In genomic region chr6:37882292-37882691, GRCh38 we compare ENCODE assay signal across 32 cellular contexts.
DNase-seq lines count a peak whose midpoint lies in the region; ATAC-seq, FAIRE-seq and TF ChIP-seq lines count a peak whose summit lies in the region.
"Had no signal": no experiment of that assay in that cellular context is flagged by ENCODE, and none has a peak within 500 bp of the region (broad histone marks: within the 10 kb centered on the region; RNA-seq: fewer than 3 reads in every experiment).

No MANE protein-coding gene starts in this region.

- H2BK15ac ChIP-seq in IMR-90 (ENCODE audit: low read depth, low read length): peak overlapping the region; percentile 25; the same call in 1 of the 3 replicates

- H3K4me3 ChIP-seq in A549 (no peak overlapping the region), IMR-90 (ENCODE audit: insufficient read depth, low read depth, low read length) (no peak overlapping the region), neutrophil (ENCODE audit: low read depth in 1 of 2, low read length in 1 of 2) (no peak overlapping the region), transverse colon (no peak overlapping the region), small intestine (ENCODE audit: low read depth in 1 of 2, low read length in 2 of 2) (no peak overlapping the region)
- H3K4me3 ChIP-seq: psoas muscle, sigmoid colon had no signal

- no peak overlapping the region for H2AFZ ChIP-seq in IMR-90 (replicated peaks; ENCODE audit: low read length, poor library complexity)

- POLR2A ChIA-PET in A549 (lab: Yijun Ruan, JAX): no interaction called here
- POLR2A ChIA-PET in IMR-90 (lab: Charles Lee; ENCODE audit: unreplicated experiment): no interaction called here

- no peak for FAIRE-seq in A549 (lab: Jason Lieb, UNC)
- no peak for FAIRE-seq in small intestine (lab: Jason Lieb, UNC)
- FAIRE-seq: GM18507, RCC 7860 had no signal

- H3K27me3 ChIP-seq in IMR-90 (ENCODE audit: control insufficient read depth, insufficient read depth, low read length): no peaks in the 10 kb centered on the region
- H3K27me3 ChIP-seq in neutrophil: no peaks in the 10 kb centered on the region
- no peaks in the 10 kb centered on the region for H3K27me3 ChIP-seq in transverse colon
- no peaks in the 10 kb centered on the region for H3K27me3 ChIP-seq in small intestine (ENCODE audit: control insufficient read depth in 2 of 2, insufficient read depth in 2 of 2, low read length in 2 of 2)
- H3K27me3 ChIP-seq: sigmoid colon had no signal

- H4K5ac ChIP-seq in IMR-90 (ENCODE audit: low read depth, low read length): no peak overlapping the region

- dilution Hi-C loops in IMR-90 (cut with HindIII; ENCODE audit: low sequenced_read_pairs, unreplicated experiment): no loop called here

- H3K4me2 ChIP-seq in A549 (peak overlapping the region; percentile 59), IMR-90 (ENCODE audit: low read depth, low read length) (peak overlapping the region; percentile 16)

- H4K8ac ChIP-seq in IMR-90 (ENCODE audit: low read depth in 2 of 2, low read length in 2 of 2): peak overlapping the region in 1 of 2 experiments; percentile 53; a peak in 1 of 4 replicates

- H2AK5ac ChIP-seq in IMR-90 (ENCODE audit: low read depth, low read length): peak overlapping the region; percentile 59

- CTCF ChIA-PET in A549 (lab: Yijun Ruan, JAX) (interaction anchor here (1.4 kb wide), 1 partner anchor 22 kb away, joined by 5 read pairs; no protein-coding TSS in a partner anchor), IMR-90 (lab: Yijun Ruan, JAX) (no interaction called here)

- WGBS in A549 (ENCODE audit: missing lambda C conversion rate): 69% methylated on average over 2 of the region's 2 CpGs
- no CpG with 5 or more reads among the region's 2 CpGs for WGBS in IMR-90 (ENCODE audit: extremely low coverage in 2 of 2, insufficient read length in 1 of 2), 2 experiments
- WGBS in transverse colon (ENCODE audit: low coverage in 1 of 2), 2 donors: 77 to 100% methylated on average over 1 to 2 of the region's 2 CpGs
- WGBS in small intestine, 3 donors: 87 to 100% (median 91%) methylated on average over 2 of the region's 2 CpGs

- H2BK20ac ChIP-seq in IMR-90 (ENCODE audit: low read depth, low read length): peak overlapping the region; percentile 57; the same call in 1 of the 2 replicates

- no peak overlapping the region for H2AK9ac ChIP-seq in IMR-90 (replicated peaks; ENCODE audit: low read depth, low read length, poor library complexity)

- intact Hi-C loops in IMR-90 (cut with micrococcal nuclease) (no loop called here), transverse colon (cut with DNase I; ENCODE audit: low total_unique reads) (no loop called here)

- TF ChIP-seq EP300 in A549 (IDR thresholded peaks at IDR 0.05) (no peak), transverse colon (IDR thresholded peaks at IDR 0.05; ENCODE audit: low read depth) (no peak)

- no peak overlapping the region; a peak in 1 of 6 replicates for H3K27ac ChIP-seq in A549
- H3K27ac ChIP-seq in IMR-90 (ENCODE audit: insufficient read depth, low read length): peak overlapping the region; percentile 70; the same call in 1 of the 2 replicates
- peak overlapping the region; percentile 56 for H3K27ac ChIP-seq in neutrophil
- peak overlapping the region in 1 of 4 donors; percentile 26 for H3K27ac ChIP-seq in transverse colon
- no peak overlapping the region for H3K27ac ChIP-seq in small intestine (ENCODE audit: low read depth in 1 of 2, low read length in 1 of 2)
- H3K27ac ChIP-seq: psoas muscle, WERI-Rb-1 had no signal

- peak overlapping the region; percentile 80 for H3K27ac Mint-ChIP-seq in chondrocyte (ENCODE audit: unreplicated experiment)
- H3K27ac Mint-ChIP-seq in stimulated activated naive B cell treated with anti-CD40 and anti-IgM and Interleukin-4, amounts not matched to agents 10 μg/mL and 1 μg/mL and 100 μg/mL, for 72 hours: no peak overlapping the region
- H3K27ac Mint-ChIP-seq: activated CD4-positive, alpha-beta T cell treated with anti-CD3 and anti-CD28 coated beads, Interleukin-2, amount 10 ng/mL, durations not matched to agents 24 days and 14 days; activated naive CD4-positive, alpha-beta T cell treated with anti-CD3 and anti-CD28 coated beads, Interleukin-2, amount 50 U/mL, for 72 hours; effector memory CD8-positive, alpha-beta T cell; H9; memory B cell; stimulated activated effector memory CD8-positive, alpha-beta T cell treated with anti-CD3 and anti-CD28 coated beads, Interleukin-12 subunit alpha, Interleukin-12 subunit beta, amount 100 ng/mL, for 72 hours had no signal

- peak overlapping the region; percentile 54 for H3K4ac ChIP-seq in IMR-90 (ENCODE audit: low read depth, low read length)

- H3K9me3 ChIP-seq in A549: no peaks in the 10 kb centered on the region
- H3K9me3 ChIP-seq in IMR-90 (ENCODE audit: control insufficient read depth, insufficient read depth, low read length): no peaks in the 10 kb centered on the region
- H3K9me3 ChIP-seq in neutrophil: no peaks in the 10 kb centered on the region
- no peaks in the 10 kb centered on the region for H3K9me3 ChIP-seq in transverse colon
- H3K9me3 ChIP-seq in small intestine (ENCODE audit: control insufficient read depth, low read depth): no peaks in the 10 kb centered on the region
- H3K9me3 ChIP-seq: psoas muscle, sigmoid colon had no signal

- peak overlapping the region; percentile 58 for H2BK5ac ChIP-seq in IMR-90 (ENCODE audit: low read depth, low read length, poor library complexity, severe bottlenecking)

- peak overlapping the region; percentile 61 for H3K14ac ChIP-seq in IMR-90 (replicated peaks; ENCODE audit: low read depth, low read length)

- H3K27me3 Mint-ChIP-seq in chondrocyte (ENCODE audit: low read depth): no peaks in the 10 kb centered on the region
- H3K27me3 Mint-ChIP-seq in activated T-cell treated with anti-CD3 and anti-CD28 coated beads, Interleukin-2, amount 50 U/mL, for 4 hours (ENCODE audit: low read depth): no peaks in the 10 kb centered on the region
- no peaks in the 10 kb centered on the region for H3K27me3 Mint-ChIP-seq in stimulated activated naive B cell treated with anti-CD40 and anti-IgM and Interleukin-4, amounts not matched to agents 10 μg/mL and 1 μg/mL and 100 μg/mL, for 72 hours
- H3K27me3 Mint-ChIP-seq: activated CD4-positive, alpha-beta T cell treated with anti-CD3 and anti-CD28 coated beads, Interleukin-2, amount 10 ng/mL, durations not matched to agents 24 days and 14 days; CD4-positive, alpha-beta memory T cell; effector memory CD8-positive, alpha-beta T cell; memory B cell; type B pancreatic cell had no signal

- peaks cover 32 to 80% of the 10 kb centered on the region in 2 experiments for H3K79me1 ChIP-seq in IMR-90 (ENCODE audit: low read depth in 1 of 2, low read length in 2 of 2)

- H3K36me3 Mint-ChIP-seq in chondrocyte (ENCODE audit: low read depth): no peaks in the 10 kb centered on the region
- peaks cover 14% of the 10 kb centered on the region for H3K36me3 Mint-ChIP-seq in activated T-cell treated with anti-CD3 and anti-CD28 coated beads, Interleukin-2, amount 50 U/mL, for 4 hours (ENCODE audit: insufficient read depth)
- peaks cover 3 to 15% of the 10 kb centered on the region in 2 donors for H3K36me3 Mint-ChIP-seq in stimulated activated naive B cell treated with anti-CD40 and anti-IgM and Interleukin-4, amounts not matched to agents 10 μg/mL and 1 μg/mL and 100 μg/mL, for 72 hours
- H3K36me3 Mint-ChIP-seq: activated naive CD4-positive, alpha-beta T cell treated with anti-CD3 and anti-CD28 coated beads, Interleukin-2, amount 50 U/mL, for 72 hours; memory B cell; stimulated activated effector memory CD8-positive, alpha-beta T cell treated with anti-CD3 and anti-CD28 coated beads, Interleukin-12 subunit alpha, Interleukin-12 subunit beta, amount 100 ng/mL, for 72 hours had no signal

- H3K18ac ChIP-seq in IMR-90 (ENCODE audit: low read depth, low read length): 0 out of 2 replicates have a peak overlapping the region, but pooled peaks have one; percentile 36

- peaks cover 85% of the 10 kb centered on the region for H3K4me1 Mint-ChIP-seq in chondrocyte (ENCODE audit: low read depth)
- H3K4me1 Mint-ChIP-seq in activated T-cell treated with anti-CD3 and anti-CD28 coated beads, Interleukin-2, amount 50 U/mL, for 4 hours (ENCODE audit: low read depth): peaks cover 58% of the 10 kb centered on the region
- H3K4me1 Mint-ChIP-seq in stimulated activated naive B cell treated with anti-CD40 and anti-IgM and Interleukin-4, amounts not matched to agents 10 μg/mL and 1 μg/mL and 100 μg/mL, for 72 hours: peaks cover 33 to 70% of the 10 kb centered on the region in 2 donors

- DNase-seq in A549 (ENCODE audit: low read depth in 1 of 2, low spot score in 1 of 2): no peak
- no peak for DNase-seq in IMR-90
- no peak for DNase-seq in chondrocyte (ENCODE audit: low spot score)
- no peak for DNase-seq in activated T-cell treated with anti-CD3 and anti-CD28 coated beads, Interleukin-2, amount 50 U/mL, for 4 hours
- no peak for DNase-seq in transverse colon
- no peak for DNase-seq in small intestine
- no peak for DNase-seq in stimulated activated naive B cell treated with anti-CD40 and anti-IgM and Interleukin-4, amounts not matched to agents 10 μg/mL and 1 μg/mL and 100 μg/mL, for 72 hours
- DNase-seq: activated CD4-positive, alpha-beta T cell treated with anti-CD3 and anti-CD28 coated beads, Interleukin-2, amount 10 ng/mL, durations not matched to agents 24 days and 14 days; activated CD8-positive, alpha-beta memory T cell treated with anti-CD3 and anti-CD28 coated beads for 24 hours; activated effector memory CD4-positive, alpha-beta T cell treated with Interleukin-2 at 50 U/mL for 16 hours; activated T-cell treated with anti-CD3 and anti-CD28 coated beads for 4 hours; CD4-positive, alpha-beta memory T cell; cortex of kidney; effector memory CD8-positive, alpha-beta T cell; erythroblast; glutamatergic neuron; H9; NCI-H2107; NCI-H446 treated with DMSO at 0.1 percent for 48 hours; NCI-H774; psoas muscle; SIG-M5; sigmoid colon; T1000; WERI-Rb-1 had no signal

- 0 out of 2 replicates have a peak overlapping the region, but pooled peaks have one; percentile 33 for H4K91ac ChIP-seq in IMR-90 (ENCODE audit: insufficient read depth, low read depth, low read length)

- no peak overlapping the region for H3K9ac ChIP-seq in IMR-90 (ENCODE audit: low read depth, low read length)

- H3K56ac ChIP-seq in IMR-90 (ENCODE audit: extremely low read depth, insufficient read depth, low read length): no peak overlapping the region; the same call in 1 of the 2 replicates

- ATAC-seq in A549 (peak; percentile 47 to 66; a peak in 3 of 6 replicates), IMR-90 (ENCODE audit: low read depth) (peak; percentile 24)
- no peak for ATAC-seq in activated T-cell treated with anti-CD3 and anti-CD28 coated beads, Interleukin-2, amount 50 U/mL, for 4 hours
- no peak for ATAC-seq in stimulated activated naive B cell treated with anti-CD40 and anti-IgM and Interleukin-4, amounts not matched to agents 10 μg/mL and 1 μg/mL and 100 μg/mL, for 72 hours (replicated peaks)
- ATAC-seq: activated naive CD4-positive, alpha-beta T cell treated with anti-CD3 and anti-CD28 coated beads, Interleukin-2, amount 50 U/mL, for 72 hours; effector memory CD8-positive, alpha-beta T cell; stimulated activated effector memory CD8-positive, alpha-beta T cell treated with anti-CD3 and anti-CD28 coated beads, Interleukin-12 subunit alpha, Interleukin-12 subunit beta, amount 100 ng/mL, for 72 hours had no signal

- BruUV-seq in IMR-90 (replicated peaks; lab: Mats Ljungman, UMichigan): no TSS peak

- TF ChIP-seq RAD21 in A549 (conservative IDR thresholded peaks at IDR 0.05 in 1 of 2, IDR thresholded peaks at IDR 0.05 in 1 of 2): no peak
- TF ChIP-seq RAD21 in IMR-90 (IDR thresholded peaks at IDR 0.05; ENCODE audit: low read length): no peak

- no peak for TF ChIP-seq CTCF in A549 (IDR thresholded peaks at IDR 0.05)
- no peak for TF ChIP-seq CTCF in IMR-90 (conservative IDR thresholded peaks at IDR 0.05; ENCODE audit: low read depth, low read length)
- TF ChIP-seq CTCF in chondrocyte (IDR thresholded peaks at IDR 0.05): no peak
- TF ChIP-seq CTCF in neutrophil (IDR thresholded peaks at IDR 0.05): no peak
- TF ChIP-seq CTCF in transverse colon (IDR thresholded peaks at IDR 0.05): no peak

- no peak overlapping the region for H3K4me3 Mint-ChIP-seq in chondrocyte (ENCODE audit: unreplicated experiment)
- H3K4me3 Mint-ChIP-seq in activated T-cell treated with anti-CD3 and anti-CD28 coated beads, Interleukin-2, amount 50 U/mL, for 4 hours: no peak overlapping the region
- H3K4me3 Mint-ChIP-seq in stimulated activated naive B cell treated with anti-CD40 and anti-IgM and Interleukin-4, amounts not matched to agents 10 μg/mL and 1 μg/mL and 100 μg/mL, for 72 hours: no peak overlapping the region
- H3K4me3 Mint-ChIP-seq: activated CD4-positive, alpha-beta T cell treated with anti-CD3 and anti-CD28 coated beads, Interleukin-2, amount 10 ng/mL, durations not matched to agents 24 days and 14 days; CD4-positive, alpha-beta memory T cell; effector memory CD8-positive, alpha-beta T cell; H9; memory B cell; stimulated activated effector memory CD8-positive, alpha-beta T cell treated with anti-CD3 and anti-CD28 coated beads, Interleukin-12 subunit alpha, Interleukin-12 subunit beta, amount 100 ng/mL, for 72 hours; type B pancreatic cell had no signal

- TF ChIP-seq POLR2A in A549 (IDR thresholded peaks at IDR 0.05; ENCODE audit: low read length) (no peak), IMR-90 (IDR thresholded peaks at IDR 0.05; ENCODE audit: low read depth, low read length) (no peak), transverse colon (IDR thresholded peaks at IDR 0.05) (no peak)

- H3K36me3 ChIP-seq in IMR-90 (ENCODE audit: control insufficient read depth, insufficient read depth, low read length) (no peaks in the 10 kb centered on the region), neutrophil (no peaks in the 10 kb centered on the region), transverse colon (no peaks in the 10 kb centered on the region), small intestine (ENCODE audit: control insufficient read depth in 2 of 2, insufficient read depth in 2 of 2, low read length in 2 of 2) (no peaks in the 10 kb centered on the region)
- H3K36me3 ChIP-seq: sigmoid colon, WERI-Rb-1 had no signal

- peaks cover 26% of the 10 kb centered on the region for H3K4me1 ChIP-seq in A549
- H3K4me1 ChIP-seq in IMR-90 (ENCODE audit: control insufficient read depth, insufficient read depth, low read length): peaks cover 21% of the 10 kb centered on the region
- H3K4me1 ChIP-seq in neutrophil (ENCODE audit: control insufficient read depth in 1 of 2, insufficient read depth in 1 of 2, low read depth in 1 of 2, low read length in 1 of 2): peaks cover 26 to 38% of the 10 kb centered on the region in 2 experiments
- H3K4me1 ChIP-seq in transverse colon: peaks cover 0 to 35% (median 16%) of the 10 kb centered on the region in 4 donors
- no peaks in the 10 kb centered on the region for H3K4me1 ChIP-seq in small intestine (ENCODE audit: control insufficient read depth in 2 of 2, insufficient read depth in 1 of 2, low read depth in 1 of 2, low read length in 1 of 2)

- in situ Hi-C loops in IMR-90 (cut with MboI; ENCODE audit: low sequenced_read_pairs): no loop called here
- in situ Hi-C loops in transverse colon (cut with MboI; ENCODE audit: low pct_ligation_motif_present in 1 of 4, low pct_unique_long_range_greater_than_20kb in 1 of 4, low sequenced_read_pairs in 3 of 4): no loop called here

- no peaks in the 10 kb centered on the region for H3K9me3 Mint-ChIP-seq in chondrocyte (ENCODE audit: low read depth)
- H3K9me3 Mint-ChIP-seq in activated T-cell treated with anti-CD3 and anti-CD28 coated beads, Interleukin-2, amount 50 U/mL, for 4 hours: no peaks in the 10 kb centered on the region
- H3K9me3 Mint-ChIP-seq in stimulated activated naive B cell treated with anti-CD40 and anti-IgM and Interleukin-4, amounts not matched to agents 10 μg/mL and 1 μg/mL and 100 μg/mL, for 72 hours: peaks cover 0 to 1% of the 10 kb centered on the region in 2 donors
- H3K9me3 Mint-ChIP-seq: activated CD4-positive, alpha-beta T cell treated with anti-CD3 and anti-CD28 coated beads, Interleukin-2, amount 10 ng/mL, durations not matched to agents 24 days and 14 days; activated naive CD4-positive, alpha-beta T cell treated with anti-CD3 and anti-CD28 coated beads, Interleukin-2, amount 50 U/mL, for 72 hours; CD4-positive, alpha-beta memory T cell; effector memory CD8-positive, alpha-beta T cell; H9; memory B cell; stimulated activated effector memory CD8-positive, alpha-beta T cell treated with anti-CD3 and anti-CD28 coated beads, Interleukin-12 subunit alpha, Interleukin-12 subunit beta, amount 100 ng/mL, for 72 hours had no signal

- H4K20me1 ChIP-seq in IMR-90 (ENCODE audit: insufficient read depth, low read length): peaks cover 85% of the 10 kb centered on the region

- H3K23ac ChIP-seq in IMR-90 (ENCODE audit: low read depth, low read length): peak overlapping the region; percentile 32

- H3K9me1 ChIP-seq in IMR-90 (ENCODE audit: insufficient read depth, low read length): peaks cover 36% of the 10 kb centered on the region

- peak overlapping the region; percentile 53 for H2BK120ac ChIP-seq in IMR-90 (ENCODE audit: low read depth, low read length)

Comparison
In these comparisons a context has a peak if more than half of its experiments do, and no peak if none do; other contexts are left out.
1. ATAC-seq: peak in A549 (2 of 2) and IMR-90 (single experiment); none in activated T-cell treated with anti-CD3 and anti-CD28 coated beads, Interleukin-2, amount 50 U/mL, for 4 hours (0 of 2) and stimulated activated naive B cell treated with anti-CD40 and anti-IgM and Interleukin-4, amounts not matched to agents 10 μg/mL and 1 μg/mL and 100 μg/mL, for 72 hours (0 of 2).
2. H3K27ac ChIP-seq: peak in IMR-90 (single experiment) and neutrophil (single experiment); none in A549 (0 of 2) and small intestine (0 of 2).